8 cellular contexts compared by ENCODE assay signal in genomic region chr12:48105321-48105866, GRCh38. TPM values are rescaled to one million over a fixed set of nuclear protein-coding genes. Genes with fewer than 3 reads are reported as not detected.
A peak's percentile ranks its signal among the peaks of the same experiment; 100 is the strongest.
DNase-seq lines count a peak whose midpoint lies in the region; ATAC-seq and TF ChIP-seq lines count a peak whose summit lies in the region.

No MANE protein-coding gene starts in this region.

- no peaks in the 10 kb centered on the region for H3K36me3 ChIP-seq in breast epithelium

- WGBS in lower leg skin, 2 donors, result 0% methylated on average over 24 to 27 of the region's 30 CpGs

- H3K27me3 Mint-ChIP-seq in stimulated activated memory B cell treated with anti-CD40 and anti-IgM and Interleukin-4, amounts not matched to agents 10 μg/mL and 1 μg/mL and 100 μg/mL, for 72 hours, result no peaks in the 10 kb centered on the region

- DNase-seq in CD1c-positive myeloid dendritic cell (ENCODE audit: extremely low spot score) (peak; percentile 33), T-helper 22 cell (ENCODE audit: low read depth) (peak; percentile 51), breast epithelium (ENCODE audit: low spot score in 2 of 2) (no peak), lower leg skin (ENCODE audit: low spot score in 2 of 2) (peak; percentile 16 to 87), NCI-H446 treated with DMSO at 0.1 percent for 48 hours (lab: John Stamatoyannopoulos, UW) (no peak)

- no peaks in the 10 kb centered on the region for H3K27me3 ChIP-seq in breast epithelium

- H3K9me3 ChIP-seq in breast epithelium, result no peaks in the 10 kb centered on the region

- ATAC-seq in GM19455 (IDR thresholded peaks at IDR 0.05; ENCODE audit: unreplicated experiment) (peak; percentile 28), HG03521 (IDR thresholded peaks at IDR 0.05; ENCODE audit: unreplicated experiment) (peak; percentile 13)
- peak; percentile 58 for ATAC-seq in stimulated activated memory B cell treated with anti-CD40 and anti-IgM and Interleukin-4, amounts not matched to agents 10 μg/mL and 1 μg/mL and 100 μg/mL, for 72 hours

- H3K4me3 ChIP-seq in breast epithelium, result peak overlapping the region; percentile 84 to 100 (median 88)
- H3K4me3 ChIP-seq in lower leg skin (ENCODE audit: low read depth, poor library complexity, severe bottlenecking), result peak overlapping the region; percentile 94

- peak overlapping the region; percentile 96 for H3K27ac Mint-ChIP-seq in stimulated activated memory B cell treated with anti-CD40 and anti-IgM and Interleukin-4, amounts not matched to agents 10 μg/mL and 1 μg/mL and 100 μg/mL, for 72 hours

- no peak for TF ChIP-seq CTCF in breast epithelium (IDR thresholded peaks at IDR 0.05)
- no peak for TF ChIP-seq CTCF in lower leg skin (IDR thresholded peaks at IDR 0.05)

- H3K4me3 Mint-ChIP-seq in stimulated activated memory B cell treated with anti-CD40 and anti-IgM and Interleukin-4, amounts not matched to agents 10 μg/mL and 1 μg/mL and 100 μg/mL, for 72 hours, result peak overlapping the region; percentile 81

- TF ChIP-seq POLR2A in breast epithelium (IDR thresholded peaks at IDR 0.05) (no peak), lower leg skin (IDR thresholded peaks at IDR 0.05) (no peak)

- peak overlapping the region; percentile 94 to 97 for H3K27ac ChIP-seq in breast epithelium

- H3K4me1 Mint-ChIP-seq in stimulated activated memory B cell treated with anti-CD40 and anti-IgM and Interleukin-4, amounts not matched to agents 10 μg/mL and 1 μg/mL and 100 μg/mL, for 72 hours, result peaks cover 50% of the 10 kb centered on the region

- peaks cover 6% of the 10 kb centered on the region for H3K36me3 Mint-ChIP-seq in stimulated activated memory B cell treated with anti-CD40 and anti-IgM and Interleukin-4, amounts not matched to agents 10 μg/mL and 1 μg/mL and 100 μg/mL, for 72 hours

- no peaks in the 10 kb centered on the region for H3K9me3 Mint-ChIP-seq in stimulated activated memory B cell treated with anti-CD40 and anti-IgM and Interleukin-4, amounts not matched to agents 10 μg/mL and 1 μg/mL and 100 μg/mL, for 72 hours

- peaks cover 0 to 6% of the 10 kb centered on the region in 2 donors for H3K4me1 ChIP-seq in breast epithelium

- intact Hi-C loops in breast epithelium (cut with DNase I; ENCODE audit: low total_unique reads) (no loop called here), lower leg skin (cut with DNase I; ENCODE audit: low total_unique reads) (no loop called here)

RNA-seq across cellular contexts. Expression of gene SENP1, which starts 0.5 kb away (rescaled TPM):
- total RNA-seq in breast epithelium, result 10 to 100 TPM; 14.4 to 36.1 (median 30.2) TPM
- 10 to 100 TPM; 14.3 to 19.4 (median 17.3) TPM for total RNA-seq in lower leg skin

RNA-seq across cellular contexts. Expression of gene PFKM, which starts 13.8 kb away (rescaled TPM):
- 10 to 100 TPM; 19.0 to 40.0 (median 31.8) TPM for total RNA-seq in breast epithelium
- 10 to 100 TPM; 15.1 to 28.1 (median 26.0) TPM for total RNA-seq in lower leg skin

RNA-seq across cellular contexts. Expression of gene ASB8, which starts 51.9 kb away (rescaled TPM):
- 10 to 100 TPM; 20.6 to 37.2 (median 30.6) TPM for total RNA-seq in breast epithelium
- total RNA-seq in lower leg skin, result 10 to 100 TPM; 26.5 to 31.0 (median 27.9) TPM

Comparison
In these comparisons a context has a peak if more than half of its experiments do, and no peak if none do; other contexts are left out.
1. DNase-seq: peak in CD1c-positive myeloid dendritic cell (single experiment), T-helper 22 cell (single experiment) and lower leg skin (2 of 2); none in breast epithelium (0 of 2) and NCI-H446 treated with DMSO at 0.1 percent for 48 hours (single experiment).
2. Peak in every context shown above with its lines, with median percentiles within 50 percentile points of each other: ATAC-seq.